ENCODE assay signal across 24 cellular contexts in genomic region chr13:28411859-28412353, GRCh38.
DNase-seq lines count a peak whose midpoint lies in the region; ATAC-seq and TF ChIP-seq lines count a peak whose summit lies in the region.
"Had no signal": no experiment of that assay in that cellular context is flagged by ENCODE, and none has a peak within 500 bp of the region (broad histone marks: within the 10 kb centered on the region; RNA-seq: fewer than 3 reads in every experiment).

No MANE protein-coding gene starts in this region.

- H3K9me3 Mint-ChIP-seq in naive B cell, result no peaks in the 10 kb centered on the region
- H3K9me3 Mint-ChIP-seq in activated naive CD4-positive, alpha-beta T cell treated with anti-CD3 and anti-CD28 coated beads for 36 hours, result no peaks in the 10 kb centered on the region
- H3K9me3 Mint-ChIP-seq in activated naive CD4-positive, alpha-beta T cell treated with anti-CD3 and anti-CD28 coated beads, Interleukin-2, amount 10 ng/mL, durations not matched to agents 7 days and 5 days, result no peaks in the 10 kb centered on the region
- H3K9me3 Mint-ChIP-seq: activated CD4-positive, alpha-beta memory T cell treated with anti-CD3 and anti-CD28 coated beads for 36 hours; activated naive CD4-positive, alpha-beta T cell treated with anti-CD3 and anti-CD28 coated beads, Interleukin-2, amount 50 U/mL, for 24 hours; IgD-negative memory B cell; neural crest cell; type B pancreatic cell had no signal

- intact Hi-C loops in activated naive CD4-positive, alpha-beta T cell treated with anti-CD3 and anti-CD28 coated beads for 36 hours (cut with micrococcal nuclease), result no loop called here

- ATAC-seq in naive B cell (ENCODE audit: low read depth in 2 of 2) (peak in 1 of 2 donors; percentile 36), GM21447 (IDR thresholded peaks at IDR 0.05; ENCODE audit: unreplicated experiment) (no peak)

- H3K27me3 Mint-ChIP-seq in naive B cell, result no peaks in the 10 kb centered on the region
- H3K27me3 Mint-ChIP-seq in activated naive CD4-positive, alpha-beta T cell treated with anti-CD3 and anti-CD28 coated beads for 36 hours (ENCODE audit: low read depth), result peaks cover 2% of the 10 kb centered on the region
- no peaks in the 10 kb centered on the region for H3K27me3 Mint-ChIP-seq in activated naive CD4-positive, alpha-beta T cell treated with anti-CD3 and anti-CD28 coated beads, Interleukin-2, amount 10 ng/mL, durations not matched to agents 7 days and 5 days

- TF ChIP-seq CTCF in LNCaP clone FGC (IDR thresholded peaks at IDR 0.05; ENCODE audit: control insufficient read depth, extremely low read depth, insufficient read depth) (no peak), choroid plexus epithelial cell (conservative IDR thresholded peaks at IDR 0.05; ENCODE audit: low read depth, low read length) (no peak)

- H3K4me1 Mint-ChIP-seq in naive B cell, result peaks cover 23 to 71% (median 45%) of the 10 kb centered on the region in 3 donors
- H3K4me1 Mint-ChIP-seq in activated naive CD4-positive, alpha-beta T cell treated with anti-CD3 and anti-CD28 coated beads for 36 hours (ENCODE audit: low read depth), result peaks cover 19% of the 10 kb centered on the region
- peaks cover 9% of the 10 kb centered on the region for H3K4me1 Mint-ChIP-seq in activated naive CD4-positive, alpha-beta T cell treated with anti-CD3 and anti-CD28 coated beads, Interleukin-2, amount 10 ng/mL, durations not matched to agents 7 days and 5 days

- no peak overlapping the region for H3K4me3 ChIP-seq in LNCaP clone FGC (ENCODE audit: low read depth, low read length)
- H3K4me3 ChIP-seq in choroid plexus epithelial cell (ENCODE audit: low read depth, low read length), result no peak overlapping the region
- H3K4me3 ChIP-seq: ascending aorta, prostate gland, stomach had no signal

- H3K27ac Mint-ChIP-seq in naive B cell, result peak overlapping the region in 5 of 6 donors; percentile 5 to 77 (median 65)
- H3K27ac Mint-ChIP-seq in activated naive CD4-positive, alpha-beta T cell treated with anti-CD3 and anti-CD28 coated beads for 36 hours, result no peak overlapping the region
- no peak overlapping the region for H3K27ac Mint-ChIP-seq in activated naive CD4-positive, alpha-beta T cell treated with anti-CD3 and anti-CD28 coated beads, Interleukin-2, amount 10 ng/mL, durations not matched to agents 7 days and 5 days
- H3K27ac Mint-ChIP-seq: activated CD4-positive, alpha-beta memory T cell treated with anti-CD3 and anti-CD28 coated beads for 36 hours; activated naive CD4-positive, alpha-beta T cell treated with anti-CD3 and anti-CD28 coated beads, Interleukin-2, amount 50 U/mL, for 24 hours; IgD-negative memory B cell; type B pancreatic cell had no signal

- no peaks in the 10 kb centered on the region for H3K36me3 Mint-ChIP-seq in naive B cell
- H3K36me3 Mint-ChIP-seq in activated naive CD4-positive, alpha-beta T cell treated with anti-CD3 and anti-CD28 coated beads for 36 hours (ENCODE audit: low read depth), result peaks cover 4% of the 10 kb centered on the region
- no peaks in the 10 kb centered on the region for H3K36me3 Mint-ChIP-seq in activated naive CD4-positive, alpha-beta T cell treated with anti-CD3 and anti-CD28 coated beads, Interleukin-2, amount 10 ng/mL, durations not matched to agents 7 days and 5 days
- H3K36me3 Mint-ChIP-seq: IgD-negative memory B cell, type B pancreatic cell had no signal

- peak overlapping the region in 3 of 8 donors; percentile 16 to 65 (median 55) for H3K4me3 Mint-ChIP-seq in naive B cell
- H3K4me3 Mint-ChIP-seq in activated naive CD4-positive, alpha-beta T cell treated with anti-CD3 and anti-CD28 coated beads for 36 hours, result no peak overlapping the region
- no peak overlapping the region for H3K4me3 Mint-ChIP-seq in activated naive CD4-positive, alpha-beta T cell treated with anti-CD3 and anti-CD28 coated beads, Interleukin-2, amount 10 ng/mL, durations not matched to agents 7 days and 5 days
- H3K4me3 Mint-ChIP-seq: activated CD4-positive, alpha-beta memory T cell treated with anti-CD3 and anti-CD28 coated beads for 36 hours; activated naive CD4-positive, alpha-beta T cell treated with anti-CD3 and anti-CD28 coated beads, Interleukin-2, amount 50 U/mL, for 24 hours; IgD-negative memory B cell; neural crest cell; type B pancreatic cell had no signal

- CTCF ChIA-PET in activated naive CD4-positive, alpha-beta T cell treated with anti-CD3 and anti-CD28 coated beads for 36 hours (lab: Charles Lee), result no interaction called here
- CTCF ChIA-PET in activated naive CD4-positive, alpha-beta T cell treated with anti-CD3 and anti-CD28 coated beads, Interleukin-2, amount 10 ng/mL, durations not matched to agents 7 days and 5 days (lab: Charles Lee), result no interaction called here

- DNase-seq in NCI-H82 (lab: John Stamatoyannopoulos, UW) (peak; percentile 37), NCI-H82 treated with DMSO at 0.1 percent for 48 hours (lab: John Stamatoyannopoulos, UW; ENCODE audit: unreplicated experiment) (no peak), LNCaP clone FGC (ENCODE audit: low read depth) (peak; percentile 53), choroid plexus epithelial cell (ENCODE audit: low read depth) (peak; percentile 34), naive B cell (no peak)
- DNase-seq in activated naive CD4-positive, alpha-beta T cell treated with anti-CD3 and anti-CD28 coated beads for 36 hours, result no peak
- DNase-seq in activated naive CD4-positive, alpha-beta T cell treated with anti-CD3 and anti-CD28 coated beads, Interleukin-2, amount 10 ng/mL, durations not matched to agents 7 days and 5 days, result no peak
- DNase-seq: 8988T; activated CD4-positive, alpha-beta memory T cell treated with anti-CD3 and anti-CD28 coated beads for 36 hours; activated T-cell treated with anti-CD3 and anti-CD28 coated beads, Interleukin-2, amount 50 U/mL, for 1 hour; foreskin melanocyte; midbrain; NCI-H1092; NCI-H2081; small intestine; stimulated activated CD4-positive, alpha-beta T cell treated with anti-CD3 and anti-CD28 coated beads, Interleukin-4, amount 100 ng/mL, for 24 hours; stomach had no signal

Comparison
In these comparisons a context has a peak if more than half of its experiments do, and no peak if none do; other contexts are left out.
1. DNase-seq: peak in NCI-H82 (single experiment), LNCaP clone FGC (single experiment) and choroid plexus epithelial cell (single experiment); none in NCI-H82 treated with DMSO at 0.1 percent for 48 hours (single experiment), naive B cell (single experiment), activated naive CD4-positive, alpha-beta T cell treated with anti-CD3 and anti-CD28 coated beads for 36 hours (single experiment) and activated naive CD4-positive, alpha-beta T cell treated with anti-CD3 and anti-CD28 coated beads, Interleukin-2, amount 10 ng/mL, durations not matched to agents 7 days and 5 days (single experiment).
2. H3K27ac Mint-ChIP-seq: peak in naive B cell (5 of 6); none in activated naive CD4-positive, alpha-beta T cell treated with anti-CD3 and anti-CD28 coated beads for 36 hours (single experiment) and activated naive CD4-positive, alpha-beta T cell treated with anti-CD3 and anti-CD28 coated beads, Interleukin-2, amount 10 ng/mL, durations not matched to agents 7 days and 5 days (single experiment).